ENCODE assay signal across 24 cellular contexts in the genomic region with DNA sequence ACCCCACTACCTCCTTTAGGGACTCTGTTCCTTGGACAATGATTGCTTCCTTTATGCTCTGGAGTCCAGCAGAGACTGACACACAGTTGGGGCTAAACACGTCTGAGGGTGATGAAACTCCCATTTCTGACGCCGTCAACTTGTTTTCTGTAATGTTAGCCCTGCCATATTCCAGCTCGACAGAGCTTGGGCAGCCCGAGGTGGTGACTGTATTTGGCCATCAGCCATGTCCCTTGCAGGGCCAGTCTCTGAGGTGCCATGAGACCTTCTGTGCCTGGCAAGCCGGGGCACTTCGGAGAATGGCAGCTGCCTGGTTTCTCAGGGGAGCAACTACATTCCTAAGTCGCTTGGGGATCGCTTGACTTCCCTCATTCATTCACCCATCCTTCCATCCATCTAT.
"Had no signal": no experiment of that assay in that cellular context is flagged by ENCODE, and none has a peak within 500 bp of the region (broad histone marks: within the 10 kb centered on the region; RNA-seq: fewer than 3 reads in every experiment).

No MANE protein-coding gene starts in this region.

- H3K27ac Mint-ChIP-seq: activated CD4-positive, alpha-beta T cell treated with anti-CD3 and anti-CD28 coated beads, Interleukin-2, amount 10 ng/mL, durations not matched to agents 7 days and 5 days; activated CD8-positive, alpha-beta memory T cell treated with anti-CD3 and anti-CD28 coated beads, Interleukin-2, amount 10 ng/mL, durations not matched to agents 7 days and 5 days; activated CD8-positive, alpha-beta T cell treated with anti-CD3 and anti-CD28 coated beads for 36 hours; activated naive CD4-positive, alpha-beta T cell treated with anti-CD3 and anti-CD28 coated beads, Interleukin-2, amount 50 U/mL, for 72 hours; nephron; stimulated activated memory B cell treated with anti-CD40 and anti-IgM and Interleukin-4, amounts not matched to agents 10 μg/mL and 1 μg/mL and 100 μg/mL, for 72 hours had no signal

- ATAC-seq: activated CD4-positive, CD25-positive, alpha-beta regulatory T cell treated with anti-CD3 and anti-CD28 coated beads, Interleukin-2, amount 50 U/mL, for 24 hours; activated CD8-positive, alpha-beta memory T cell treated with anti-CD3 and anti-CD28 coated beads, Interleukin-2, amount 10 ng/mL, durations not matched to agents 7 days and 5 days; activated CD8-positive, alpha-beta T cell treated with anti-CD3 and anti-CD28 coated beads for 36 hours; activated naive CD4-positive, alpha-beta T cell treated with anti-CD3 and anti-CD28 coated beads, Interleukin-2, amount 50 U/mL, for 72 hours; pancreas; right lobe of liver; stimulated activated memory B cell treated with anti-CD40 and anti-IgM and Interleukin-4, amounts not matched to agents 10 μg/mL and 1 μg/mL and 100 μg/mL, for 72 hours had no signal

- H3K36me3 Mint-ChIP-seq: activated CD8-positive, alpha-beta memory T cell treated with anti-CD3 and anti-CD28 coated beads, Interleukin-2, amount 10 ng/mL, durations not matched to agents 7 days and 5 days; activated naive CD4-positive, alpha-beta T cell treated with anti-CD3 and anti-CD28 coated beads, Interleukin-2, amount 50 U/mL, for 72 hours had no signal

- H3K4me3 Mint-ChIP-seq: activated CD4-positive, alpha-beta T cell treated with anti-CD3 and anti-CD28 coated beads, Interleukin-2, amount 10 ng/mL, durations not matched to agents 7 days and 5 days; activated CD8-positive, alpha-beta memory T cell treated with anti-CD3 and anti-CD28 coated beads, Interleukin-2, amount 10 ng/mL, durations not matched to agents 7 days and 5 days; activated CD8-positive, alpha-beta T cell treated with anti-CD3 and anti-CD28 coated beads for 36 hours; immature natural killer cell; nephron; stimulated activated memory B cell treated with anti-CD40 and anti-IgM and Interleukin-4, amounts not matched to agents 10 μg/mL and 1 μg/mL and 100 μg/mL, for 72 hours had no signal

- DNase-seq: activated CD4-positive, alpha-beta T cell treated with anti-CD3 and anti-CD28 coated beads, Interleukin-2, amount 10 ng/mL, durations not matched to agents 7 days and 5 days; activated CD8-positive, alpha-beta memory T cell treated with anti-CD3 and anti-CD28 coated beads, Interleukin-2, amount 10 ng/mL, durations not matched to agents 7 days and 5 days; activated CD8-positive, alpha-beta T cell treated with anti-CD3 and anti-CD28 coated beads for 36 hours; activated T-cell treated with anti-CD3 and anti-CD28 coated beads for 4 hours; aorta; brain microvascular endothelial cell; central memory CD4-positive, alpha-beta T cell; cortex of kidney; immature natural killer cell; kidney glomerular epithelial cell; pancreas; stimulated activated CD4-positive, alpha-beta T cell treated with anti-CD3 and anti-CD28 coated beads, Interleukin-15, amount 100 ng/mL, for 24 hours; stomach; transverse colon had no signal

- H3K4me3 ChIP-seq: pancreas, right lobe of liver, smooth muscle cell, stomach, suprapubic skin, transverse colon, vagina had no signal

- H3K27me3 Mint-ChIP-seq: activated CD8-positive, alpha-beta memory T cell treated with anti-CD3 and anti-CD28 coated beads, Interleukin-2, amount 10 ng/mL, durations not matched to agents 7 days and 5 days; activated CD8-positive, alpha-beta T cell treated with anti-CD3 and anti-CD28 coated beads for 36 hours had no signal

- H3K36me3 ChIP-seq: brain microvascular endothelial cell, pancreas, right lobe of liver, stomach, suprapubic skin, transverse colon, vagina had no signal

- H3K9me3 ChIP-seq: pancreas, right lobe of liver, stomach, suprapubic skin, transverse colon, vagina had no signal

- H3K9me3 Mint-ChIP-seq: activated CD4-positive, alpha-beta T cell treated with anti-CD3 and anti-CD28 coated beads, Interleukin-2, amount 10 ng/mL, durations not matched to agents 7 days and 5 days; activated CD8-positive, alpha-beta T cell treated with anti-CD3 and anti-CD28 coated beads for 36 hours; activated naive CD4-positive, alpha-beta T cell treated with anti-CD3 and anti-CD28 coated beads, Interleukin-2, amount 50 U/mL, for 72 hours; immature natural killer cell; nephron; stimulated activated memory B cell treated with anti-CD40 and anti-IgM and Interleukin-4, amounts not matched to agents 10 μg/mL and 1 μg/mL and 100 μg/mL, for 72 hours had no signal

- H3K4me1 Mint-ChIP-seq: activated CD4-positive, alpha-beta T cell treated with anti-CD3 and anti-CD28 coated beads, Interleukin-2, amount 10 ng/mL, durations not matched to agents 7 days and 5 days; activated CD8-positive, alpha-beta memory T cell treated with anti-CD3 and anti-CD28 coated beads, Interleukin-2, amount 10 ng/mL, durations not matched to agents 7 days and 5 days; stimulated activated memory B cell treated with anti-CD40 and anti-IgM and Interleukin-4, amounts not matched to agents 10 μg/mL and 1 μg/mL and 100 μg/mL, for 72 hours had no signal

- H3K27ac ChIP-seq: brain microvascular endothelial cell, epithelial cell of prostate, pancreas, right lobe of liver, stomach, suprapubic skin, transverse colon, vagina, VCaP had no signal

- H3K27me3 ChIP-seq: right lobe of liver, vagina had no signal

- H3K4me1 ChIP-seq: pancreas, right lobe of liver had no signal
